ENCODE assay signal across 13 cellular contexts in the genomic region with DNA sequence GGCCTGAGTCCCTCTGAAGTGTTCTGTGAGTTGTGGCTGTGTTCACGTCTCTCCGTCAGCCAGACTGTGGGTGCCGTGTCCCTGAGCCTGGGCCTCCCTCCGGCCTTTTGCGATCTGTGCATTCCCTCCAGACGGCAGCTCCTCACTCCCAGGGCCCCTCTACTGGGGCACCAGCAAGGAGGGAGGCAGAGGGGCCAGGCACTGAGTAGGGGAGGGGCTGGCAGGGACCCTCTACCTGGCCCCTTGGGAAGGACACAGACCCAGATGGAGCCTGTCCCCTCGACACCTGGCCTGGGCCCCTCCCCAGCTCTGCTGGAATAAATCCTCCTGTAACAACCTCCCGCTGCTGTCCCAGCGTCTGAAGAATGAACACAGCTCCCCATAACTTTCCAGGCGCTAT.
A peak's percentile ranks its signal among the peaks of the same experiment; 100 is the strongest.
DNase-seq lines count a peak whose midpoint lies in the region; ATAC-seq, FAIRE-seq and TF ChIP-seq lines count a peak whose summit lies in the region.
"Had no signal": no experiment of that assay in that cellular context is flagged by ENCODE, and none has a peak within 500 bp of the region (broad histone marks: within the 10 kb centered on the region; RNA-seq: fewer than 3 reads in every experiment).

No MANE protein-coding gene starts in this region.

- no peak overlapping the region for H3K27ac Mint-ChIP-seq in glutamatergic neuron (ENCODE audit: unreplicated experiment)
- H3K27ac Mint-ChIP-seq: CD4-positive, CD25-positive, alpha-beta regulatory T cell; HFFc6 had no signal

- H3K27ac ChIP-seq in WERI-Rb-1 (0 out of 2 replicates have a peak overlapping the region, but pooled peaks have one; percentile 19), neuronal stem cell (replicated peaks; ENCODE audit: low read length) (no peak overlapping the region), aorta (ENCODE audit: low read depth in 1 of 2, low read length in 2 of 2) (no peak overlapping the region), small intestine (ENCODE audit: low read depth in 1 of 2, low read length in 1 of 2) (no peak overlapping the region)
- H3K27ac ChIP-seq: A549; BLaER1 treated with 17β-estradiol and CSF1 and Interleukin-3, amounts not matched to agents 10 nM and 100 nM had no signal

- no peaks in the 10 kb centered on the region for H3K27me3 Mint-ChIP-seq in glutamatergic neuron (ENCODE audit: unreplicated experiment)

- H2AK5ac ChIP-seq in neuronal stem cell (ENCODE audit: low read depth, low read length), result no peak overlapping the region

- no peak overlapping the region for H3K4me3 Mint-ChIP-seq in glutamatergic neuron (ENCODE audit: unreplicated experiment)
- H3K4me3 Mint-ChIP-seq: HFFc6 had no signal

- peaks cover 0 to 3% of the 10 kb centered on the region in 2 donors for H3K4me1 ChIP-seq in neuronal stem cell (ENCODE audit: control insufficient read depth in 2 of 2, insufficient read depth in 1 of 2, low read depth in 1 of 2, low read length in 2 of 2)
- no peaks in the 10 kb centered on the region for H3K4me1 ChIP-seq in aorta (ENCODE audit: control insufficient read depth in 1 of 2, insufficient read depth in 2 of 2, low read length in 2 of 2)
- H3K4me1 ChIP-seq in small intestine (ENCODE audit: control insufficient read depth in 2 of 2, insufficient read depth in 1 of 2, low read depth in 1 of 2, low read length in 1 of 2), result no peaks in the 10 kb centered on the region
- H3K4me1 ChIP-seq: A549 had no signal

- H3K36me3 Mint-ChIP-seq in glutamatergic neuron (ENCODE audit: unreplicated experiment), result no peaks in the 10 kb centered on the region
- H3K36me3 Mint-ChIP-seq: CD4-positive, CD25-positive, alpha-beta regulatory T cell had no signal

- no peak overlapping the region for H3K18ac ChIP-seq in neuronal stem cell (ENCODE audit: low read length)

- no peak overlapping the region for H2BK15ac ChIP-seq in neuronal stem cell (ENCODE audit: low read length)

- no peaks in the 10 kb centered on the region for H3K9me3 Mint-ChIP-seq in glutamatergic neuron (ENCODE audit: unreplicated experiment)
- H3K9me3 Mint-ChIP-seq: HFFc6 had no signal

- intact Hi-C loops in aorta (cut with DNase I), result no loop called here

- H3K79me1 ChIP-seq in neuronal stem cell (ENCODE audit: low read depth, low read length), result peaks cover 1% of the 10 kb centered on the region

- H3K4ac ChIP-seq in neuronal stem cell (ENCODE audit: low read length), result no peak overlapping the region

- H3K4me1 Mint-ChIP-seq in glutamatergic neuron (ENCODE audit: low read depth, unreplicated experiment), result no peaks in the 10 kb centered on the region

- TF ChIP-seq CTCF in WERI-Rb-1 (IDR thresholded peaks at IDR 0.05; ENCODE audit: low read depth, low read length) (no peak), glutamatergic neuron (IDR thresholded peaks at IDR 0.05; ENCODE audit: partially characterized antibody, unreplicated experiment) (no peak)

- no peak overlapping the region for H3K9ac ChIP-seq in neuronal stem cell (ENCODE audit: low read depth, low read length, poor library complexity)
- H3K9ac ChIP-seq: BLaER1 treated with 17β-estradiol and CSF1 and Interleukin-3, amounts not matched to agents 10 nM and 100 nM had no signal

- no peak for ATAC-seq in aorta (ENCODE audit: low FRiP score)
- ATAC-seq: A549 had no signal

- H2BK120ac ChIP-seq in neuronal stem cell (ENCODE audit: low read depth, low read length), result no peak overlapping the region

- H3K23ac ChIP-seq in neuronal stem cell (ENCODE audit: low read depth, low read length, poor library complexity), result no peak overlapping the region

- peaks cover 3% of the 10 kb centered on the region for H3K9me3 ChIP-seq in WERI-Rb-1 (ENCODE audit: severe bottlenecking)
- peaks cover 0 to 4% of the 10 kb centered on the region in 2 donors for H3K9me3 ChIP-seq in neuronal stem cell (replicated peaks in 1 of 2; ENCODE audit: control insufficient read depth in 2 of 2, insufficient read depth in 1 of 2, low read depth in 1 of 2, low read length in 2 of 2)
- H3K9me3 ChIP-seq in aorta (ENCODE audit: control insufficient read depth, low read length), result no peaks in the 10 kb centered on the region
- H3K9me3 ChIP-seq in small intestine (ENCODE audit: control insufficient read depth, low read depth), result no peaks in the 10 kb centered on the region
- H3K9me3 ChIP-seq: A549 had no signal

- H3K4me2 ChIP-seq in neuronal stem cell (ENCODE audit: insufficient read depth, low read length, poor library complexity, severe bottlenecking), result no peak overlapping the region
- H3K4me2 ChIP-seq: A549 had no signal

- peak overlapping the region; percentile 67 for H3K14ac ChIP-seq in neuronal stem cell (ENCODE audit: low read length)

- no peak for FAIRE-seq in small intestine (lab: Jason Lieb, UNC)
- FAIRE-seq: A549 had no signal

- DNase-seq in WERI-Rb-1 (peak; percentile 45), glutamatergic neuron (peak; percentile 13), neuronal stem cell (ENCODE audit: low spot score) (no peak), aorta (peak; percentile 30 to 49), small intestine (no peak), globus pallidus (ENCODE audit: low spot score) (no peak)
- DNase-seq: DMS53, GF-D8, HCEC 1CT, HFFc6 had no signal

- WGBS in neuronal stem cell (ENCODE audit: extremely low coverage in 2 of 2, insufficient read length in 2 of 2, insufficient replicate concordance in 1 of 2), 2 donors, result no CpG with 5 or more reads among the region's 10 CpGs
- 29 to 42% methylated on average over 10 of the region's 10 CpGs for WGBS in aorta, 2 donors
- WGBS in small intestine, 3 donors, result 59 to 66% (median 62%) methylated on average over 10 of the region's 10 CpGs

- H3K36me3 ChIP-seq in WERI-Rb-1 (no peaks in the 10 kb centered on the region; the same call in 1 of the 2 replicates), neuronal stem cell (replicated peaks in 1 of 2; ENCODE audit: control insufficient read depth in 2 of 2, insufficient read depth in 2 of 2, low read length in 2 of 2) (peaks cover 0 to 2% of the 10 kb centered on the region in 2 donors), aorta (ENCODE audit: control insufficient read depth in 1 of 2, insufficient read depth in 2 of 2, low read length in 1 of 2) (no peaks in the 10 kb centered on the region), small intestine (ENCODE audit: control insufficient read depth in 2 of 2, insufficient read depth in 2 of 2, low read length in 2 of 2) (no peaks in the 10 kb centered on the region)
- H3K36me3 ChIP-seq: BLaER1 treated with 17β-estradiol and CSF1 and Interleukin-3, amounts not matched to agents 10 nM and 100 nM had no signal

- H4K91ac ChIP-seq in neuronal stem cell (ENCODE audit: low read depth, low read length, poor library complexity), result no peak overlapping the region

- no peak overlapping the region for H2BK5ac ChIP-seq in neuronal stem cell (ENCODE audit: low read length)

- H3K4me3 ChIP-seq in WERI-Rb-1 (ENCODE audit: low read depth, low read length) (no peak overlapping the region), neuronal stem cell (ENCODE audit: low read length in 2 of 2) (no peak overlapping the region), aorta (ENCODE audit: low read length in 2 of 2) (no peak overlapping the region), small intestine (ENCODE audit: low read depth in 1 of 2, low read length in 2 of 2) (no peak overlapping the region)
- H3K4me3 ChIP-seq: A549; BLaER1 treated with 17β-estradiol and CSF1 and Interleukin-3, amounts not matched to agents 10 nM and 100 nM had no signal

- H3K27me3 ChIP-seq in WERI-Rb-1 (ENCODE audit: insufficient read depth, low read depth, severe bottlenecking) (no peaks in the 10 kb centered on the region), neuronal stem cell (ENCODE audit: control insufficient read depth in 3 of 3, insufficient read depth in 3 of 3, low read depth in 1 of 3, low read length in 3 of 3) (peaks cover 0 to 33% (median 0%) of the 10 kb centered on the region in 3 experiments), aorta (ENCODE audit: control insufficient read depth in 1 of 2, insufficient read depth in 2 of 2, low read length in 1 of 2) (no peaks in the 10 kb centered on the region), small intestine (ENCODE audit: control insufficient read depth in 2 of 2, insufficient read depth in 2 of 2, low read length in 2 of 2) (peaks cover 0 to 2% of the 10 kb centered on the region in 2 donors)

- H4K8ac ChIP-seq in neuronal stem cell (ENCODE audit: low read depth, low read length), result no peak overlapping the region

- H2BK12ac ChIP-seq in neuronal stem cell (ENCODE audit: low read length), result no peak overlapping the region

- no peak overlapping the region for H2AFZ ChIP-seq in neuronal stem cell (ENCODE audit: low read length)

Comparison
In these comparisons a context has a peak if more than half of its experiments do, and no peak if none do; other contexts are left out.
1. DNase-seq: peak in WERI-Rb-1 (single experiment), glutamatergic neuron (single experiment) and aorta (2 of 2); none in neuronal stem cell (single experiment), small intestine (single experiment) and globus pallidus (single experiment).